ENCODE assay signal across 16 cellular contexts in genomic region chr1:75394386-75395139, GRCh38.
DNase-seq lines count a peak whose midpoint lies in the region; ATAC-seq, FAIRE-seq and TF ChIP-seq lines count a peak whose summit lies in the region.
"Had no signal": no experiment of that assay in that cellular context is flagged by ENCODE, and none has a peak within 500 bp of the region (broad histone marks: within the 10 kb centered on the region; RNA-seq: fewer than 3 reads in every experiment).

No MANE protein-coding gene starts in this region.

- no TSS peak for BruUV-seq in K562 (replicated peaks; lab: Mats Ljungman, UMichigan)

- TF ChIP-seq RAD21 in K562 (CRISPR knock-in tag; conservative IDR thresholded peaks at IDR 0.05 in 1 of 2, IDR thresholded peaks at IDR 0.05 in 1 of 2), result no peak

- DNase-seq in K562 (ENCODE audit: extremely low read depth in 1 of 4, low spot score in 3 of 4), result no peak
- no peak for DNase-seq in activated naive CD4-positive, alpha-beta T cell treated with anti-CD3 and anti-CD28 coated beads for 36 hours
- no peak for DNase-seq in left ventricle myocardium superior
- DNase-seq: activated CD4-positive, alpha-beta T cell treated with anti-CD3 and anti-CD28 coated beads for 48 hours; activated effector memory CD4-positive, alpha-beta T cell treated with Interleukin-2 at 50 U/mL for 16 hours; C1 segment of cervical spinal cord; GDM1; NCI-H2107; substantia nigra had no signal

- H3K9ac ChIP-seq in K562 (ENCODE audit: insufficient read depth in 1 of 2, low read depth in 2 of 2, low read length in 2 of 2), result no peak overlapping the region
- H3K9ac ChIP-seq: KMS-11 had no signal

- no peaks in the 10 kb centered on the region for H3K27me3 ChIP-seq in K562 (ENCODE audit: control insufficient read depth in 2 of 2, insufficient read depth in 2 of 2, low read length in 2 of 2)

- CTCF ChIA-PET in K562 (lab: Yijun Ruan, JAX; ENCODE audit: low intra/inter-chr PET ratio), result no interaction called here
- CTCF ChIA-PET in activated naive CD4-positive, alpha-beta T cell treated with anti-CD3 and anti-CD28 coated beads for 36 hours (lab: Charles Lee), result no interaction called here

- intact Hi-C loops in K562 (cut with micrococcal nuclease) (no loop called here), left ventricle myocardium superior (cut with micrococcal nuclease) (no loop called here)
- intact Hi-C loops in activated naive CD4-positive, alpha-beta T cell treated with anti-CD3 and anti-CD28 coated beads for 36 hours (cut with micrococcal nuclease), result no loop called here

- H2AFZ ChIP-seq in K562 (ENCODE audit: low read depth, low read length), result no peak overlapping the region

- ATAC-seq in GM18907 (IDR thresholded peaks at IDR 0.05; ENCODE audit: unreplicated experiment) (peak; percentile 70), GM21786 (IDR thresholded peaks at IDR 0.05; ENCODE audit: unreplicated experiment) (peak; percentile 55), HG03159 (IDR thresholded peaks at IDR 0.05; ENCODE audit: unreplicated experiment) (peak; percentile 51), K562 (peak; percentile 42; the same call in 2 of the 3 replicates), HG02938 (IDR thresholded peaks at IDR 0.05; ENCODE audit: unreplicated experiment) (no peak), left ventricle myocardium superior (no peak)

- FAIRE-seq in K562 (lab: Jason Lieb, UNC), result no peak

- H3K9me1 ChIP-seq in K562 (ENCODE audit: control insufficient read depth, insufficient read depth, low read length), result no peaks in the 10 kb centered on the region

- H3K36me3 ChIP-seq in K562 (ENCODE audit: control insufficient read depth, insufficient read depth, low read length), result no peaks in the 10 kb centered on the region

- WGBS in K562 (ENCODE audit: insufficient coverage, low coverage, missing lambda C conversion rate), result 7% methylated on average over 3 of the region's 3 CpGs

- peaks cover 2% of the 10 kb centered on the region for H3K4me1 Mint-ChIP-seq in activated naive CD4-positive, alpha-beta T cell treated with anti-CD3 and anti-CD28 coated beads for 36 hours (ENCODE audit: low read depth)

- H3K9me3 Mint-ChIP-seq in activated naive CD4-positive, alpha-beta T cell treated with anti-CD3 and anti-CD28 coated beads for 36 hours, result peaks cover 9% of the 10 kb centered on the region
- H3K9me3 Mint-ChIP-seq: T-helper 1 cell treated with Interleukin-12 subunit alpha and Interleukin-12 subunit beta and Interleukin-4 antibody, amounts not matched to agents 30 μg/mL and 1 μg/mL, for 36 hours had no signal

- H3K27ac Mint-ChIP-seq in activated naive CD4-positive, alpha-beta T cell treated with anti-CD3 and anti-CD28 coated beads for 36 hours, result no peak overlapping the region
- H3K27ac Mint-ChIP-seq: brain; T-helper 1 cell treated with Interleukin-12 subunit alpha and Interleukin-12 subunit beta and Interleukin-4 antibody, amounts not matched to agents 30 μg/mL and 1 μg/mL, for 36 hours had no signal

- H3K4me2 ChIP-seq in K562 (ENCODE audit: insufficient read depth, low read length), result no peak overlapping the region
- H3K4me2 ChIP-seq: KMS-11 had no signal

- H3K79me2 ChIP-seq in K562 (ENCODE audit: control insufficient read depth, insufficient read depth, low read length), result no peaks in the 10 kb centered on the region

- no peak overlapping the region for H3K4me3 ChIP-seq in K562

- H3K9me3 ChIP-seq in K562 (replicated peaks; ENCODE audit: control insufficient read depth, insufficient read depth, low read depth, low read length), result no peaks in the 10 kb centered on the region

- TF ChIP-seq EP300 in K562 (IDR thresholded peaks at IDR 0.05; ENCODE audit: low read length), result no peak

- peaks cover 0 to 5% of the 10 kb centered on the region in 2 experiments; a peak in 1 of 5 replicates for H3K4me1 ChIP-seq in K562 (replicated peaks in 1 of 2; ENCODE audit: control insufficient read depth in 2 of 2, insufficient read depth in 2 of 2, low read length in 2 of 2)

- H3K4me3 Mint-ChIP-seq in activated naive CD4-positive, alpha-beta T cell treated with anti-CD3 and anti-CD28 coated beads for 36 hours, result no peak overlapping the region
- H3K4me3 Mint-ChIP-seq: brain; T-helper 1 cell treated with Interleukin-12 subunit alpha and Interleukin-12 subunit beta and Interleukin-4 antibody, amounts not matched to agents 30 μg/mL and 1 μg/mL, for 36 hours had no signal

- TF ChIP-seq CTCF in K562 (IDR thresholded peaks at IDR 0.05 in 2 of 3, conservative IDR thresholded peaks at IDR 0.05 in 1 of 3; ENCODE audit: insufficient read depth in 2 of 3, low read depth in 1 of 3, low read length in 3 of 3), result no peak

- H3K36me3 Mint-ChIP-seq in activated naive CD4-positive, alpha-beta T cell treated with anti-CD3 and anti-CD28 coated beads for 36 hours (ENCODE audit: low read depth), result no peaks in the 10 kb centered on the region

- H3K27me3 Mint-ChIP-seq in activated naive CD4-positive, alpha-beta T cell treated with anti-CD3 and anti-CD28 coated beads for 36 hours (ENCODE audit: low read depth), result no peaks in the 10 kb centered on the region
- H3K27me3 Mint-ChIP-seq: brain had no signal

- POLR2A ChIA-PET in K562 (lab: Yijun Ruan, JAX), result no interaction called here

- no peaks in the 10 kb centered on the region for H4K20me1 ChIP-seq in K562 (replicated peaks; ENCODE audit: control insufficient read depth, insufficient read depth, low read length)

- in situ Hi-C loops in K562 (cut with MboI), result no loop called here

- no peak overlapping the region for H3K27ac ChIP-seq in K562 (ENCODE audit: extremely low read depth, low read depth, low read length)
- H3K27ac ChIP-seq: KMS-11 had no signal

- TF ChIP-seq POLR2A in K562 (conservative IDR thresholded peaks at IDR 0.05), result no peak

TF ChIP-seq in K562, 482 proteins besides CTCF, POLR2A, EP300 and RAD21:
- TF ChIP-seq C11orf30 (IDR thresholded peaks at IDR 0.05; ENCODE audit: low read depth) (peak; percentile 68), ARNT (IDR thresholded peaks at IDR 0.05) (no peak), MAFF (IDR thresholded peaks at IDR 0.05; ENCODE audit: low read length) (peak; percentile 86), RCOR1 (IDR thresholded peaks at IDR 0.05; ENCODE audit: borderline replicate concordance in 1 of 2, low read depth in 2 of 2, low read length in 2 of 2) (peak in 1 of 2 experiments; percentile 39; a peak in 1 of 4 replicates), ZNF347 (CRISPR knock-in tag; IDR thresholded peaks at IDR 0.05; ENCODE audit: low read depth) (no peak), BHLHE40 (IDR thresholded peaks at IDR 0.05; ENCODE audit: low read length) (no peak), MAFG (tag; conservative IDR thresholded peaks at IDR 0.05) (peak; percentile 85), PHB (CRISPR knock-in tag; IDR thresholded peaks at IDR 0.05) (no peak), ZNF316 (IDR thresholded peaks at IDR 0.05) (peak; percentile 57), HMGXB4 (CRISPR knock-in tag; IDR thresholded peaks at IDR 0.05) (no peak), ZNF778 (CRISPR knock-in tag; IDR thresholded peaks at IDR 0.05) (no peak), NFE2L1 (tag; IDR thresholded peaks at IDR 0.05; ENCODE audit: borderline replicate concordance, low read depth) (peak; percentile 71), MAFK (IDR thresholded peaks at IDR 0.05; ENCODE audit: low read length) (peak; percentile 79), POLR2G (IDR thresholded peaks at IDR 0.05; ENCODE audit: low read depth, low read length) (no peak), NFE2 (IDR thresholded peaks at IDR 0.05; ENCODE audit: low read depth) (peak; percentile 89), SPI1 (IDR thresholded peaks at IDR 0.05; ENCODE audit: borderline replicate concordance, low read depth, low read length) (peak; percentile 83; the same call in 1 of the 2 replicates), CTBP1 (IDR thresholded peaks at IDR 0.05; ENCODE audit: borderline replicate concordance) (peak; percentile 14; the same call in 1 of the 2 replicates)

Comparison
In these comparisons a context has a peak if more than half of its experiments do, and no peak if none do; other contexts are left out.
1. ATAC-seq: peak in GM18907 (single experiment), GM21786 (single experiment), HG03159 (single experiment) and K562 (single experiment); none in HG02938 (single experiment) and left ventricle myocardium superior (single experiment).